Comparison of ENCODE assay signal across 8 cellular contexts in genomic region chr19:47471733-47472457, GRCh38. TPM values are rescaled to one million over a fixed set of nuclear protein-coding genes. Genes with fewer than 3 reads are reported as not detected.
A peak's percentile ranks its signal among the peaks of the same experiment; 100 is the strongest.
DNase-seq lines count a peak whose midpoint lies in the region; ATAC-seq, FAIRE-seq and TF ChIP-seq lines count a peak whose summit lies in the region.

Gene SLC8A2, minus strand, starts transcription at chr19:47471893. Its CDS starts 5,490 bp downstream, at chr19:47466403.

- no peak within 1 kb of the TSS for H3K9ac ChIP-seq in astrocyte (ENCODE audit: low read length)

- H3K4me2 ChIP-seq in astrocyte (ENCODE audit: low read length): peak within 1 kb of the TSS; percentile 68

- H3K79me2 ChIP-seq in astrocyte (ENCODE audit: insufficient read depth, low read length): no peaks in the 10 kb centered on the region

- BruUV-seq in Calu3 (replicated peaks; lab: Mats Ljungman, UMichigan): no TSS peak

- no peak within 1 kb of the TSS for H3K4me3 Mint-ChIP-seq in Calu3 (ENCODE audit: low read depth, unreplicated experiment)
- H3K4me3 Mint-ChIP-seq in T-cell: peak within 1 kb of the TSS in 2 of 3 donors; percentile 26 to 63
- H3K4me3 Mint-ChIP-seq in astrocyte (ENCODE audit: unreplicated experiment): peak within 1 kb of the TSS; percentile 80

- no peaks in the 10 kb centered on the region for H3K36me3 ChIP-seq in astrocyte (ENCODE audit: insufficient read depth, low read length)

- peaks cover 4% of the 10 kb centered on the region for H4K20me1 ChIP-seq in astrocyte (ENCODE audit: insufficient read depth, low read length)

- H3K27me3 ChIP-seq in astrocyte (ENCODE audit: insufficient read depth, low read length): peaks cover 35% of the 10 kb centered on the region

- no peak for TF ChIP-seq CTCF in Calu3 (IDR thresholded peaks at IDR 0.05; ENCODE audit: unreplicated experiment)
- TF ChIP-seq CTCF in LNCaP clone FGC (IDR thresholded peaks at IDR 0.05; ENCODE audit: control insufficient read depth, extremely low read depth, insufficient read depth): no peak
- TF ChIP-seq CTCF in astrocyte (IDR thresholded peaks at IDR 0.05; ENCODE audit: insufficient read depth, low read depth, low read length): no peak

- H3K4me1 ChIP-seq in astrocyte (ENCODE audit: insufficient read depth, low read length): no peaks in the 10 kb centered on the region

- FAIRE-seq in astrocyte (lab: Jason Lieb, UNC): no peak

- H3K27ac ChIP-seq in astrocyte (ENCODE audit: low read depth, low read length): no peak within 1 kb of the TSS

- H3K27ac Mint-ChIP-seq in Calu3 (ENCODE audit: unreplicated experiment) (peak within 1 kb of the TSS; percentile 1), T-cell (peak within 1 kb of the TSS in 1 of 2 donors; percentile 67), astrocyte (ENCODE audit: unreplicated experiment) (peak within 1 kb of the TSS; percentile 77)

- peaks cover 4% of the 10 kb centered on the region for H3K36me3 Mint-ChIP-seq in Calu3 (ENCODE audit: insufficient read depth, unreplicated experiment)
- H3K36me3 Mint-ChIP-seq in T-cell: peaks cover 3% of the 10 kb centered on the region
- peaks cover 3% of the 10 kb centered on the region for H3K36me3 Mint-ChIP-seq in astrocyte (ENCODE audit: low read depth, unreplicated experiment)

- H3K9me3 Mint-ChIP-seq in Calu3 (ENCODE audit: low read depth, unreplicated experiment): no peaks in the 10 kb centered on the region
- H3K9me3 Mint-ChIP-seq in T-cell: no peaks in the 10 kb centered on the region
- H3K9me3 Mint-ChIP-seq in astrocyte (ENCODE audit: unreplicated experiment): peaks cover 2% of the 10 kb centered on the region

- H3K27me3 Mint-ChIP-seq in Calu3 (ENCODE audit: unreplicated experiment): peaks cover 68% of the 10 kb centered on the region
- H3K27me3 Mint-ChIP-seq in T-cell: peaks cover 33 to 60% of the 10 kb centered on the region in 2 donors
- H3K27me3 Mint-ChIP-seq in astrocyte (ENCODE audit: low read depth, unreplicated experiment): peaks cover 30% of the 10 kb centered on the region

- H3K4me1 Mint-ChIP-seq in Calu3 (ENCODE audit: low read depth, unreplicated experiment): peaks cover 9% of the 10 kb centered on the region
- H3K4me1 Mint-ChIP-seq in T-cell: peaks cover 6 to 13% (median 12%) of the 10 kb centered on the region in 3 donors
- peaks cover 9% of the 10 kb centered on the region for H3K4me1 Mint-ChIP-seq in astrocyte (ENCODE audit: low read depth, unreplicated experiment)

- H2AFZ ChIP-seq in astrocyte (ENCODE audit: low read depth, low read length): no peak within 1 kb of the TSS

- intact Hi-C loops in Calu3 (cut with micrococcal nuclease; ENCODE audit: unreplicated experiment): no loop called here

- ATAC-seq in T-cell (replicated peaks in 1 of 4): peak; percentile 52 to 89 (median 70)
- no peak for ATAC-seq in HG03432 (IDR thresholded peaks at IDR 0.05; ENCODE audit: unreplicated experiment)
- ATAC-seq in GM21447 (IDR thresholded peaks at IDR 0.05; ENCODE audit: unreplicated experiment): no peak

- H3K4me3 ChIP-seq in LNCaP clone FGC (ENCODE audit: low read depth, low read length) (no peak within 1 kb of the TSS), astrocyte (ENCODE audit: insufficient read depth, low read depth, low read length) (no peak within 1 kb of the TSS), skeletal muscle cell (ENCODE audit: low read depth, low read length) (peak within 1 kb of the TSS; percentile 23)

- DNase-seq in Calu3 (peak; percentile 72), LNCaP clone FGC (ENCODE audit: low read depth) (peak; percentile 1), T-cell (peak in 33 of 34 experiments; percentile 25 to 80 (median 67)), astrocyte (ENCODE audit: low read depth) (peak; percentile 77), hypothalamus (lab: John Stamatoyannopoulos, UW) (peak in 34 of 51 donors; percentile 8 to 72 (median 40)), skeletal muscle cell (ENCODE audit: low read depth) (peak; percentile 72)

- no peaks in the 10 kb centered on the region for H3K9me3 ChIP-seq in astrocyte (ENCODE audit: insufficient read depth, low read depth, low read length)

- POLR2A ChIA-PET in T-cell (lab: Charles Lee): no interaction called here

- CTCF ChIA-PET in Calu3 (lab: Charles Lee): interaction anchor here (0.6 kb wide), 1 partner anchor 19 kb away, joined by 5 read pairs; no protein-coding TSS in a partner anchor
- CTCF ChIA-PET in T-cell (lab: Charles Lee): interaction anchor here in 1 of 2 donors (0.5 kb wide), 1 partner anchor 105 kb away, joined by 3 read pairs; no protein-coding TSS in a partner anchor

RNA-seq across cellular contexts. Expression of gene SLC8A2, which starts in this region (rescaled TPM):
- total RNA-seq in Calu3 (2022) (0.12 and 0.33 TPM in 2 replicates), T-cell (not detected), astrocyte (3.3 and 9.6 TPM in 2 replicates)

Comparison
In these comparisons a context has a peak if more than half of its experiments do, and no peak if none do; other contexts are left out.
1. Peak in DNase-seq in Calu3; RNA of the gene not detected or under 1 TPM.
2. Peak in DNase-seq and ATAC-seq in T-cell; RNA of the gene not detected or under 1 TPM.
3. DNase-seq: peak in every context shown above with its lines; median percentile 77 in astrocyte; 72 in Calu3; 72 in skeletal muscle cell; 67 in T-cell; 40 in hypothalamus; 1 in LNCaP clone FGC.